In the genomic region with DNA sequence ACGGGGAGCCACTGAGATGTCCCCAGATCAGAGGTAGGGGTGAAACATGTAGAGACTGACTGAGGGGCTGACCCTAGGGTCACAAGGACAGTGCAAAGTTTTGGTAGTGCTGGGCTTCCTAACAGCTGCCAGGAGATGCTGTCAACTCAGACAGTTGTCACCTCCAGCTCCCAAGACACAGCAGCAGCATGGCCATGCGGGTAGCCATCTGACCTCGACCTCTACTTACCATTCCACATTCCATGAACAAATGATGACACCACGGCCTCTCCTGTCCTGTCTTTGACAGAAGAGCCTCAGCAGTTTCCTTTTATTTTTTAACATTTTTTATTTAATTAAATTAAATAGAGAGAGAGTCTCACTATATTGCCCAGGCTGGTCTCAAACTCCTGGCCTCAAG, we compare ENCODE assay signal across 29 cellular contexts.
"Had no signal": no experiment of that assay in that cellular context is flagged by ENCODE, and none has a peak within 500 bp of the region (broad histone marks: within the 10 kb centered on the region; RNA-seq: fewer than 3 reads in every experiment).

No MANE protein-coding gene starts in this region.

- H3K27me3 Mint-ChIP-seq: natural killer cell treated with Interleukin-12 subunit alpha and Interleukin-12 subunit beta and Interleukin-15 and Interleukin-18, amount 100 ng/mL, for 72 hours; stimulated activated naive CD8-positive, alpha-beta T cell treated with anti-CD3 and anti-CD28 coated beads, Interleukin-15, Interleukin-2, amounts not matched to agents 100 ng/mL and 50 ng/mL, for 24 hours; type B pancreatic cell had no signal

- H3K9me3 Mint-ChIP-seq: mesothelial cell of epicardium; naive thymus-derived CD4-positive, alpha-beta T cell; natural killer cell treated with Interleukin-12 subunit alpha and Interleukin-12 subunit beta and Interleukin-15 and Interleukin-18, amount 100 ng/mL, for 72 hours; stimulated activated naive CD8-positive, alpha-beta T cell treated with anti-CD3 and anti-CD28 coated beads, Interleukin-15, Interleukin-2, amounts not matched to agents 100 ng/mL and 50 ng/mL, for 24 hours; type B pancreatic cell had no signal

- H3K36me3 ChIP-seq: left lung, lower lobe of right lung, neutrophil, prostate gland, suprapubic skin, thoracic aorta, tibial artery, uterus had no signal

- H2AFZ ChIP-seq: parathyroid adenoma had no signal

- H3K9me3 ChIP-seq: left lung, lower lobe of right lung, neutrophil, prostate gland, suprapubic skin, thoracic aorta, tibial artery, uterus had no signal

- H3K4me3 ChIP-seq: left lung, lower lobe of right lung, prostate gland, skin epidermis, suprapubic skin, thoracic aorta, tibial artery, uterus had no signal

- H3K27ac Mint-ChIP-seq: mesothelial cell of epicardium; naive thymus-derived CD4-positive, alpha-beta T cell; stimulated activated naive CD8-positive, alpha-beta T cell treated with anti-CD3 and anti-CD28 coated beads, Interleukin-15, Interleukin-2, amounts not matched to agents 100 ng/mL and 50 ng/mL, for 24 hours; type B pancreatic cell had no signal

- H3K4me3 Mint-ChIP-seq: mesothelial cell of epicardium; naive thymus-derived CD4-positive, alpha-beta T cell; natural killer cell treated with Interleukin-12 subunit alpha and Interleukin-12 subunit beta and Interleukin-15 and Interleukin-18, amount 100 ng/mL, for 72 hours; stimulated activated naive CD8-positive, alpha-beta T cell treated with anti-CD3 and anti-CD28 coated beads, Interleukin-15, Interleukin-2, amounts not matched to agents 100 ng/mL and 50 ng/mL, for 24 hours; type B pancreatic cell had no signal

- H3K9ac ChIP-seq: parathyroid adenoma had no signal

- H3K79me2 ChIP-seq: parathyroid adenoma had no signal

- H3K4me1 ChIP-seq: left lung, lower lobe of right lung, prostate gland, suprapubic skin, tibial artery, uterus had no signal

- H3K27ac ChIP-seq: left lung, lower lobe of right lung, neutrophil, parathyroid adenoma, prostate gland, skin epidermis, suprapubic skin, thoracic aorta, tibial artery, uterus had no signal

- DNase-seq: head of caudate nucleus; hippocampal formation; left colon; left lung; lower lobe of right lung; mammary epithelial cell; mesendoderm; naive thymus-derived CD4-positive, alpha-beta T cell; occipital lobe; retina; right cardiac atrium; stimulated activated CD4-positive, alpha-beta T cell treated with anti-CD3 and anti-CD28 coated beads, Interleukin-12 subunit alpha, Interleukin-12 subunit beta, amount 100 ng/mL, for 4 hours; stimulated activated CD4-positive, alpha-beta T cell treated with anti-CD3 and anti-CD28 coated beads, Interleukin-15, amount 100 ng/mL, for 24 hours; stimulated activated CD4-positive, alpha-beta T cell treated with anti-CD3 and anti-CD28 coated beads, Interleukin-2, amount 100 ng/mL, for 24 hours; stimulated activated CD4-positive, alpha-beta T cell treated with anti-CD3 and anti-CD28 coated beads, Interleukin-4, amount 100 ng/mL, for 1 hour; stimulated activated naive CD4-positive, alpha-beta T cell; tibial artery; uterus had no signal

- FAIRE-seq: keratinocyte had no signal

- H3K27me3 ChIP-seq: neutrophil, suprapubic skin, uterus had no signal

- H3K36me3 Mint-ChIP-seq: mesothelial cell of epicardium; naive thymus-derived CD4-positive, alpha-beta T cell; natural killer cell treated with Interleukin-12 subunit alpha and Interleukin-12 subunit beta and Interleukin-15 and Interleukin-18, amount 100 ng/mL, for 72 hours; type B pancreatic cell had no signal
